Comparison of ENCODE assay signal across 9 cellular contexts in genomic region chr4:154492288-154492687, GRCh38. TPM values are rescaled to one million over a fixed set of nuclear protein-coding genes. Genes with fewer than 3 reads are reported as not detected.
DNase-seq lines count a peak whose midpoint lies in the region; ATAC-seq lines count a peak whose summit lies in the region.
"Had no signal": no experiment of that assay in that cellular context is flagged by ENCODE, and none has a peak within 500 bp of the region (broad histone marks: within the 10 kb centered on the region; RNA-seq: fewer than 3 reads in every experiment).

No MANE protein-coding gene starts in this region.

- H3K4me3 ChIP-seq in iPS-18c (ENCODE audit: insufficient read depth, low read depth, low read length) = peak overlapping the region; percentile 61

- CTCF ChIA-PET in activated CD8-positive, alpha-beta memory T cell treated with anti-CD3 and anti-CD28 coated beads, Interleukin-2, amount 10 ng/mL, durations not matched to agents 7 days and 5 days (lab: Charles Lee) = no interaction called here
- CTCF ChIA-PET in T-cell (lab: Charles Lee) = no interaction called here

- peaks cover 3% of the 10 kb centered on the region for H3K9me3 ChIP-seq in iPS-18c (ENCODE audit: control insufficient read depth, insufficient read depth, low read length)

- no peak overlapping the region for H3K27ac Mint-ChIP-seq in activated CD8-positive, alpha-beta memory T cell treated with anti-CD3 and anti-CD28 coated beads, Interleukin-2, amount 10 ng/mL, durations not matched to agents 7 days and 5 days
- H3K27ac Mint-ChIP-seq in T-cell = no peak overlapping the region
- H3K27ac Mint-ChIP-seq in stimulated activated naive CD8-positive, alpha-beta T cell treated with anti-CD3 and anti-CD28 coated beads, Interleukin-15, amount 100 ng/mL, for 72 hours = no peak overlapping the region

- H3K36me3 Mint-ChIP-seq in activated CD8-positive, alpha-beta memory T cell treated with anti-CD3 and anti-CD28 coated beads, Interleukin-2, amount 10 ng/mL, durations not matched to agents 7 days and 5 days = no peaks in the 10 kb centered on the region
- H3K36me3 Mint-ChIP-seq in T-cell = no peaks in the 10 kb centered on the region

- DNase-seq in activated CD8-positive, alpha-beta memory T cell treated with anti-CD3 and anti-CD28 coated beads, Interleukin-2, amount 10 ng/mL, durations not matched to agents 7 days and 5 days = no peak
- no peak for DNase-seq in activated CD8-positive, alpha-beta memory T cell treated with anti-CD3 and anti-CD28 coated beads, Interleukin-2, amount 50 U/mL, for 4 hours
- DNase-seq in T-cell = no peak
- no peak for DNase-seq in stimulated activated naive CD8-positive, alpha-beta T cell treated with anti-CD3 and anti-CD28 coated beads, Interleukin-15, amount 100 ng/mL, for 72 hours
- no peak for DNase-seq in stimulated activated CD4-positive, alpha-beta T cell treated with anti-CD3 and anti-CD28 coated beads, Interleukin-4, amount 100 ng/mL, for 4 hours
- DNase-seq in MV-4-11 (lab: John Stamatoyannopoulos, UW) = no peak
- no peak for DNase-seq in HPDE6-E6E7 (ENCODE audit: extremely low spot score)

- peaks cover 21% of the 10 kb centered on the region for H3K4me1 Mint-ChIP-seq in activated CD8-positive, alpha-beta memory T cell treated with anti-CD3 and anti-CD28 coated beads, Interleukin-2, amount 10 ng/mL, durations not matched to agents 7 days and 5 days
- peaks cover 12 to 19% (median 14%) of the 10 kb centered on the region in 3 donors for H3K4me1 Mint-ChIP-seq in T-cell
- H3K4me1 Mint-ChIP-seq in stimulated activated naive CD8-positive, alpha-beta T cell treated with anti-CD3 and anti-CD28 coated beads, Interleukin-15, amount 100 ng/mL, for 72 hours = peaks cover 25% of the 10 kb centered on the region

- no peaks in the 10 kb centered on the region for H3K9me3 Mint-ChIP-seq in activated CD8-positive, alpha-beta memory T cell treated with anti-CD3 and anti-CD28 coated beads, Interleukin-2, amount 10 ng/mL, durations not matched to agents 7 days and 5 days (ENCODE audit: low read depth)
- no peaks in the 10 kb centered on the region for H3K9me3 Mint-ChIP-seq in T-cell
- no peaks in the 10 kb centered on the region for H3K9me3 Mint-ChIP-seq in stimulated activated naive CD8-positive, alpha-beta T cell treated with anti-CD3 and anti-CD28 coated beads, Interleukin-15, amount 100 ng/mL, for 72 hours

- ATAC-seq in activated CD8-positive, alpha-beta memory T cell treated with anti-CD3 and anti-CD28 coated beads, Interleukin-2, amount 10 ng/mL, durations not matched to agents 7 days and 5 days = no peak
- peak in 1 of 4 experiments; percentile 50 for ATAC-seq in T-cell (replicated peaks in 1 of 4)
- no peak for ATAC-seq in stimulated activated naive CD8-positive, alpha-beta T cell treated with anti-CD3 and anti-CD28 coated beads, Interleukin-15, amount 100 ng/mL, for 72 hours

- peaks cover 83% of the 10 kb centered on the region for H3K27me3 Mint-ChIP-seq in activated CD8-positive, alpha-beta memory T cell treated with anti-CD3 and anti-CD28 coated beads, Interleukin-2, amount 10 ng/mL, durations not matched to agents 7 days and 5 days
- peaks cover 57 to 75% of the 10 kb centered on the region in 2 donors for H3K27me3 Mint-ChIP-seq in T-cell
- peaks cover 79% of the 10 kb centered on the region for H3K27me3 Mint-ChIP-seq in stimulated activated naive CD8-positive, alpha-beta T cell treated with anti-CD3 and anti-CD28 coated beads, Interleukin-15, amount 100 ng/mL, for 72 hours

- POLR2A ChIA-PET in T-cell (lab: Charles Lee) = no interaction called here

- peak overlapping the region; percentile 40 for H3K4me3 Mint-ChIP-seq in activated CD8-positive, alpha-beta memory T cell treated with anti-CD3 and anti-CD28 coated beads, Interleukin-2, amount 10 ng/mL, durations not matched to agents 7 days and 5 days
- H3K4me3 Mint-ChIP-seq in T-cell = peak overlapping the region; percentile 50 to 77 (median 51)
- H3K4me3 Mint-ChIP-seq in stimulated activated naive CD8-positive, alpha-beta T cell treated with anti-CD3 and anti-CD28 coated beads, Interleukin-15, amount 100 ng/mL, for 72 hours = peak overlapping the region; percentile 35 to 86

RNA-seq across cellular contexts. Expression of gene DCHS2, which starts 0.7 kb away (rescaled TPM):
- not detected for total RNA-seq in activated CD8-positive, alpha-beta memory T cell treated with anti-CD3 and anti-CD28 coated beads, Interleukin-2, amount 10 ng/mL, durations not matched to agents 7 days and 5 days
- under 1 TPM in 3 of 5 donors, not detected in 2; 0.09 to 0.44 (median 0.13) TPM for total RNA-seq in T-cell
- total RNA-seq: activated CD8-positive, alpha-beta memory T cell treated with anti-CD3 and anti-CD28 coated beads for 36 hours had no signal

RNA-seq across cellular contexts. Expression of gene PLRG1, which starts 57.9 kb away (rescaled TPM):
- total RNA-seq in activated CD8-positive, alpha-beta memory T cell treated with anti-CD3 and anti-CD28 coated beads, Interleukin-2, amount 10 ng/mL, durations not matched to agents 7 days and 5 days = 10 to 100 TPM; 64.0 to 91.8 TPM
- 10 to 100 TPM; 58.7 to 77.4 (median 62.7) TPM for total RNA-seq in T-cell
